Comparison of ENCODE assay signal across 8 cellular contexts in the genomic region with DNA sequence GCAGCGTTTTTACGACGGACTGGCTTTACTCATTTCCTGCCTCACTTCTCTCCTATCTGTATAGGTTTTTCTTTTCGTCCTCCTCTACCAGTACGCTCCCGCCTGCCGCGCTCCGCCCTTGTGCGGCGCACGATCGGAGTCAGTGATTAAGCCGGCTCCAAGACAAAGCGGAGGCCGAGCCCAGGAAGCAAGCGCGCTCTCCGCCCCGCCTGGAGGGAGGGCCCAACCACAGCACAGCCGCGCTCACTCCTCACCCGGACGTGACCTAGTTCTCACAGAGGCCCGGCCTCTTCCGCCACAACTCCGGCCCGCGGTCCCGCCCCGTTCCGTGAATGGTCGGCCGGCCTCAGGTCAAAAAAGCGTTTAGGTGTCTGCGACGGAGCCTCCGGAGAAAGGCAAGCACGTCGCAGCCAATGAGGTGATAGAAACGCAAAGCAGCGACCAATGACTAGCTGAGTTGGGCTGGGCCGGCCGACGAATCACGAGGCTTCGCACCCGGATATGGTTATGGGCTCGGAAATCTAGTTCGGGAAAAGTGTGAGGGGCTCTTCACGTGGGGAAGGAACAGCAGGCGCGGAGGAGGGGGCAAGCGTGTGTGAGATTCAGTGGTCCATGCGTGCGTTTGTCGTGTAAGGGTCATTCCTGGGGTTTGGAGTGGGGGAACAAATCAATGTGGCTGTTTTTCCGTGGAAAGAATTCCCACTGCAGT. TPM values are rescaled to one million over a fixed set of nuclear protein-coding genes. Genes with fewer than 3 reads are reported as not detected.
DNase-seq lines count a peak whose midpoint lies in the region; ATAC-seq, FAIRE-seq and TF ChIP-seq lines count a peak whose summit lies in the region.

A gene with protein sequence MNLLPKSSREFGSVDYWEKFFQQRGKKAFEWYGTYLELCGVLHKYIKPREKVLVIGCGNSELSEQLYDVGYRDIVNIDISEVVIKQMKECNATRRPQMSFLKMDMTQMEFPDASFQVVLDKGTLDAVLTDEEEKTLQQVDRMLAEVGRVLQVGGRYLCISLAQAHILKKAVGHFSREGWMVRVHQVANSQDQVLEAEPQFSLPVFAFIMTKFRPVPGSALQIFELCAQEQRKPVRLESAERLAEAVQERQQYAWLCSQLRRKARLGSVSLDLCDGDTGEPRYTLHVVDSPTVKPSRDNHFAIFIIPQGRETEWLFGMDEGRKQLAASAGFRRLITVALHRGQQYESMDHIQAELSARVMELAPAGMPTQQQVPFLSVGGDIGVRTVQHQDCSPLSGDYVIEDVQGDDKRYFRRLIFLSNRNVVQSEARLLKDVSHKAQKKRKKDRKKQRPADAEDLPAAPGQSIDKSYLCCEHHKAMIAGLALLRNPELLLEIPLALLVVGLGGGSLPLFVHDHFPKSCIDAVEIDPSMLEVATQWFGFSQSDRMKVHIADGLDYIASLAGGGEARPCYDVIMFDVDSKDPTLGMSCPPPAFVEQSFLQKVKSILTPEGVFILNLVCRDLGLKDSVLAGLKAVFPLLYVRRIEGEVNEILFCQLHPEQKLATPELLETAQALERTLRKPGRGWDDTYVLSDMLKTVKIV (plus strand): TSS at position 494 of the 709 bp plus-strand sequence. CDS start 308 bp downstream, outside the sequence.

- H3K27ac Mint-ChIP-seq in activated CD4-positive, alpha-beta T cell treated with anti-CD3 and anti-CD28 coated beads for 36 hours, result peak within 1 kb of the TSS; percentile 97

- DNase-seq in Ammon's horn (ENCODE audit: low spot score) (peak; percentile 100), GM19238 (ENCODE audit: insufficient read length, low spot score) (peak; percentile 88), NCI-H524 (lab: John Stamatoyannopoulos, UW) (peak; percentile 96 to 97), choroid plexus epithelial cell (ENCODE audit: low read depth) (peak; percentile 99), kidney (peak; percentile 100)
- peak; percentile 99 for DNase-seq in activated CD4-positive, alpha-beta T cell treated with anti-CD3 and anti-CD28 coated beads for 36 hours
- DNase-seq in stimulated activated CD4-positive, alpha-beta T cell treated with anti-CD3 and anti-CD28 coated beads, Interleukin-15, amount 100 ng/mL, for 24 hours, result peak; percentile 99

- intact Hi-C loops in activated CD4-positive, alpha-beta T cell treated with anti-CD3 and anti-CD28 coated beads for 36 hours (cut with DNase I, micrococcal nuclease), result loop anchor here (1.0 to 10.0 kb wide), 13 partner anchors 13 to 1987 kb away; a partner anchor contains a TSS
- intact Hi-C loops in kidney (cut with DNase I), result no loop called here

- POLR2A ChIA-PET in activated CD4-positive, alpha-beta T cell treated with anti-CD3 and anti-CD28 coated beads for 36 hours (lab: Charles Lee), result interaction anchor here (0.6 to 1.3 kb wide), 5 partner anchors 11 to 203 kb away, joined by 3 to 8 read pairs (median 3); no protein-coding TSS in a partner anchor

- ATAC-seq in HG03442 (IDR thresholded peaks at IDR 0.05; ENCODE audit: unreplicated experiment), result peak; percentile 98
- ATAC-seq in activated CD4-positive, alpha-beta T cell treated with anti-CD3 and anti-CD28 coated beads for 36 hours, result peak; percentile 97

- H3K4me1 Mint-ChIP-seq in activated CD4-positive, alpha-beta T cell treated with anti-CD3 and anti-CD28 coated beads for 36 hours, result peaks cover 57% of the 10 kb centered on the region

- peaks cover 41% of the 10 kb centered on the region for H3K36me3 Mint-ChIP-seq in activated CD4-positive, alpha-beta T cell treated with anti-CD3 and anti-CD28 coated beads for 36 hours (ENCODE audit: low read depth)

- peaks cover 10 to 21% of the 10 kb centered on the region in 2 donors for H3K36me3 ChIP-seq in kidney (ENCODE audit: control insufficient read depth in 1 of 2, insufficient read depth in 2 of 2, low read length in 2 of 2)

- no peaks in the 10 kb centered on the region for H3K27me3 Mint-ChIP-seq in activated CD4-positive, alpha-beta T cell treated with anti-CD3 and anti-CD28 coated beads for 36 hours

- peak within 1 kb of the TSS; percentile 92 for H3K4me3 Mint-ChIP-seq in activated CD4-positive, alpha-beta T cell treated with anti-CD3 and anti-CD28 coated beads for 36 hours

- H3K9me3 ChIP-seq in kidney (ENCODE audit: control insufficient read depth in 1 of 2, low read length in 2 of 2), result no peaks in the 10 kb centered on the region

- H3K27ac ChIP-seq in kidney (ENCODE audit: low read depth in 2 of 2, low read length in 2 of 2), result peak within 1 kb of the TSS; percentile 63 to 88

- FAIRE-seq in kidney (lab: Jason Lieb, UNC), result peak; percentile 98

- H3K4me3 ChIP-seq in choroid plexus epithelial cell (ENCODE audit: low read depth, low read length), result peak within 1 kb of the TSS; percentile 68
- H3K4me3 ChIP-seq in kidney (ENCODE audit: low read length in 2 of 2), result peak within 1 kb of the TSS; percentile 98 to 99

- H3K9ac ChIP-seq in kidney (ENCODE audit: low read length in 2 of 2), result peak within 1 kb of the TSS; percentile 89 to 96

- TF ChIP-seq CTCF in choroid plexus epithelial cell (conservative IDR thresholded peaks at IDR 0.05; ENCODE audit: low read depth, low read length) (peak; percentile 17), kidney (IDR thresholded peaks at IDR 0.05; ENCODE audit: borderline replicate concordance, extremely low read depth, insufficient read depth) (no peak)

- peaks cover 4 to 15% of the 10 kb centered on the region in 2 donors for H3K4me1 ChIP-seq in kidney (ENCODE audit: control insufficient read depth in 1 of 2, insufficient read depth in 1 of 2, low read depth in 1 of 2, low read length in 2 of 2)

- H3K9me3 Mint-ChIP-seq in activated CD4-positive, alpha-beta T cell treated with anti-CD3 and anti-CD28 coated beads for 36 hours (ENCODE audit: low read depth), result no peaks in the 10 kb centered on the region

- CTCF ChIA-PET in activated CD4-positive, alpha-beta T cell treated with anti-CD3 and anti-CD28 coated beads for 36 hours (lab: Charles Lee), result interaction anchor here (0.7 to 1.4 kb wide), 6 partner anchors 36 to 283 kb away, joined by 3 to 7 read pairs (median 5); a partner anchor contains a TSS

RNA-seq across cellular contexts. Expression of the gene that starts here (rescaled TPM):
- total RNA-seq in activated CD4-positive, alpha-beta T cell treated with anti-CD3 and anti-CD28 coated beads for 36 hours, result 10 to 100 TPM; 41.1 to 52.9 TPM
- total RNA-seq in kidney, result 29.0 TPM
- polyA plus RNA-seq in kidney (ENCODE audit: insufficient read depth, low read depth, low replicate concordance), result 24.5 TPM

Comparison
In these comparisons a context has a peak if more than half of its experiments do, and no peak if none do; other contexts are left out.
1. Peak in every context shown above with its lines: DNase-seq, ATAC-seq, H3K4me3 ChIP-seq and H3K27ac ChIP-seq.